38 cellular contexts compared by ENCODE assay signal in genomic region chr10:5211696-5212095, GRCh38. TPM values are rescaled to one million over a fixed set of nuclear protein-coding genes. Genes with fewer than 3 reads are reported as not detected.
"Had no signal": no experiment of that assay in that cellular context is flagged by ENCODE, and none has a peak within 500 bp of the region (broad histone marks: within the 10 kb centered on the region; RNA-seq: fewer than 3 reads in every experiment).

No MANE protein-coding gene starts in this region.

- H3K36me3 ChIP-seq: MG63 had no signal

- H3K4me3 ChIP-seq: MG63 had no signal

- H3K27me3 ChIP-seq: MG63 had no signal

- DNase-seq: Karpas-422, Kasumi-1, MG63, MM.1S, MV-4-11, NCI-H1048, NCI-H1092, NCI-H1092 treated with DMSO at 0.1 percent for 48 hours, NCI-H1105, NCI-H1105 treated with DMSO at 0.1 percent for 48 hours, NCI-H1417, NCI-H1417 treated with DMSO at 0.1 percent for 48 hours, NCI-H1436, NCI-H1436 treated with DMSO at 0.1 percent for 48 hours, NCI-H146, NCI-H1694, NCI-H1694 treated with DMSO at 0.1 percent for 48 hours, NCI-H187, NCI-H187 treated with DMSO at 0.1 percent for 48 hours, NCI-H1930, NCI-H2029, NCI-H2029 treated with DMSO at 0.1 percent for 48 hours, NCI-H2081, NCI-H2081 treated with DMSO at 0.1 percent for 48 hours, NCI-H2107, NCI-H2171, NCI-H2171 treated with DMSO at 0.1 percent for 48 hours, NCI-H2227 treated with DMSO at 0.1 percent for 48 hours, NCI-H226, NCI-H345, NCI-H446, NCI-H446 treated with DMSO at 0.1 percent for 48 hours, NCI-H510A, NCI-H510A treated with DMSO at 0.1 percent for 48 hours had no signal

- H3K9me3 ChIP-seq: MG63 had no signal

RNA-seq across cellular contexts. Expression of gene AKR1C4, which starts 15.1 kb away (rescaled TPM):
- total RNA-seq: LHCN-M2, M059J, MCF 10A, NCI-H460 had no signal

RNA-seq across cellular contexts. Expression of gene AKR1C8, which starts 26.7 kb away (rescaled TPM):
- total RNA-seq: LHCN-M2, M059J, MCF 10A had no signal
